In the genomic region with DNA sequence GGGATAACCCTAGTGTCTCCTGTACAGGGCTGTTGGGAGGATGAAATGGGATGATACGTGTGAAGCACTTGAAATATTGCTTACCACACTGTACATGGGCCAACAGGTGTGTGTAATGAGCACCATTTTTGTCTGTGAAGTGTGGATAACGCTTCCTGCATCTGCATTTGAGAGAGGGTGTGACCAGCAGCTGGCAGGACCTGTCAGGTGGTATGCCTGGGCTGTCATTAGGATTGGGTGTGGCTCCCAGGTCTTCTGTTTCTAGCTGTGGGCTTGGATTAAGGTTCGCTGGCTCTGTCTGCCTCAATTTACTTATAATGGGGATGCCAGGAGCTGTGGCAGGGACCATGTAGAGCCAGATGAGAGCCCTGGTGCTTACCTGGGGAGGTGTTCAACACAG, we compare ENCODE assay signal across 17 cellular contexts.
DNase-seq lines count a peak whose midpoint lies in the region; ATAC-seq, FAIRE-seq and TF ChIP-seq lines count a peak whose summit lies in the region.
"Had no signal": no experiment of that assay in that cellular context is flagged by ENCODE, and none has a peak within 500 bp of the region (broad histone marks: within the 10 kb centered on the region; RNA-seq: fewer than 3 reads in every experiment).

No MANE protein-coding gene starts in this region.

- ATAC-seq in stimulated activated effector memory CD8-positive, alpha-beta T cell treated with anti-CD3 and anti-CD28 coated beads, Interleukin-12 subunit alpha, Interleukin-12 subunit beta, amount 100 ng/mL, for 72 hours, result no peak
- no peak for ATAC-seq in activated CD8-positive, alpha-beta memory T cell treated with anti-CD3 and anti-CD28 coated beads, Interleukin-2, amount 10 ng/mL, durations not matched to agents 7 days and 5 days

- DNase-seq in NCI-H748 (lab: John Stamatoyannopoulos, UW; ENCODE audit: unreplicated experiment), result peak; percentile 39
- DNase-seq in NCI-H748 treated with DMSO at 0.1 percent for 48 hours (lab: John Stamatoyannopoulos, UW), result no peak
- no peak for DNase-seq in GM12891 (ENCODE audit: insufficient read length, low spot score)
- DNase-seq in stimulated activated effector memory CD8-positive, alpha-beta T cell treated with anti-CD3 and anti-CD28 coated beads, Interleukin-12 subunit alpha, Interleukin-12 subunit beta, amount 100 ng/mL, for 72 hours (ENCODE audit: low spot score in 2 of 2), result no peak
- no peak for DNase-seq in activated CD8-positive, alpha-beta memory T cell treated with anti-CD3 and anti-CD28 coated beads, Interleukin-2, amount 10 ng/mL, durations not matched to agents 7 days and 5 days
- DNase-seq in NCI-H1930 (lab: John Stamatoyannopoulos, UW), result no peak
- no peak for DNase-seq in LoVo (ENCODE audit: low spot score)
- DNase-seq: CD8-positive, alpha-beta memory T cell; GF-D8; H7; IMR-90; Kasumi-1; NCI-H1105; NCI-H1694; NCI-H446 treated with DMSO at 0.1 percent for 48 hours; NCI-H82 had no signal

- H3K36me3 Mint-ChIP-seq in dendritic cell treated with granulocyte-macrophage colony-stimulating factor and Interleukin-4, amounts not matched to agents 40 ng/mL and 50 ng/mL, for 4 days (ENCODE audit: low read depth), result peaks cover 99% of the 10 kb centered on the region
- H3K36me3 Mint-ChIP-seq in stimulated activated effector memory CD8-positive, alpha-beta T cell treated with anti-CD3 and anti-CD28 coated beads, Interleukin-12 subunit alpha, Interleukin-12 subunit beta, amount 100 ng/mL, for 72 hours, result peaks cover 100% of the 10 kb centered on the region
- H3K36me3 Mint-ChIP-seq in activated CD8-positive, alpha-beta memory T cell treated with anti-CD3 and anti-CD28 coated beads, Interleukin-2, amount 10 ng/mL, durations not matched to agents 7 days and 5 days, result peaks cover 68% of the 10 kb centered on the region

- no peak for TF ChIP-seq POLR2A in GM12891 (IDR thresholded peaks at IDR 0.05; ENCODE audit: low read depth, low read length)

- H3K4me3 Mint-ChIP-seq in dendritic cell treated with granulocyte-macrophage colony-stimulating factor and Interleukin-4, amounts not matched to agents 40 ng/mL and 50 ng/mL, for 4 days, result no peak overlapping the region
- H3K4me3 Mint-ChIP-seq in stimulated activated effector memory CD8-positive, alpha-beta T cell treated with anti-CD3 and anti-CD28 coated beads, Interleukin-12 subunit alpha, Interleukin-12 subunit beta, amount 100 ng/mL, for 72 hours, result no peak overlapping the region
- H3K4me3 Mint-ChIP-seq in activated CD8-positive, alpha-beta memory T cell treated with anti-CD3 and anti-CD28 coated beads, Interleukin-2, amount 10 ng/mL, durations not matched to agents 7 days and 5 days, result no peak overlapping the region

- FAIRE-seq in GM12891 (lab: Jason Lieb, UNC), result no peak

- no peaks in the 10 kb centered on the region for H3K27me3 Mint-ChIP-seq in dendritic cell treated with granulocyte-macrophage colony-stimulating factor and Interleukin-4, amounts not matched to agents 40 ng/mL and 50 ng/mL, for 4 days
- H3K27me3 Mint-ChIP-seq in activated CD8-positive, alpha-beta memory T cell treated with anti-CD3 and anti-CD28 coated beads, Interleukin-2, amount 10 ng/mL, durations not matched to agents 7 days and 5 days, result no peaks in the 10 kb centered on the region

- CTCF ChIA-PET in activated CD8-positive, alpha-beta memory T cell treated with anti-CD3 and anti-CD28 coated beads, Interleukin-2, amount 10 ng/mL, durations not matched to agents 7 days and 5 days (lab: Charles Lee), result interaction anchor here (0.7 to 1.6 kb wide), 2 partner anchors 28 to 120 kb away, joined by 4 to 5 read pairs; a partner anchor contains a TSS

- intact Hi-C loops in dendritic cell treated with granulocyte-macrophage colony-stimulating factor and Interleukin-4, amounts not matched to agents 40 ng/mL and 50 ng/mL, for 4 days (cut with micrococcal nuclease), result loop anchor here (5.0 kb wide), 1 partner anchor 38 kb away; no protein-coding TSS in a partner anchor

- peaks cover 82% of the 10 kb centered on the region for H3K4me1 Mint-ChIP-seq in dendritic cell treated with granulocyte-macrophage colony-stimulating factor and Interleukin-4, amounts not matched to agents 40 ng/mL and 50 ng/mL, for 4 days (ENCODE audit: low read depth)
- H3K4me1 Mint-ChIP-seq in stimulated activated effector memory CD8-positive, alpha-beta T cell treated with anti-CD3 and anti-CD28 coated beads, Interleukin-12 subunit alpha, Interleukin-12 subunit beta, amount 100 ng/mL, for 72 hours, result peaks cover 34% of the 10 kb centered on the region
- peaks cover 27% of the 10 kb centered on the region for H3K4me1 Mint-ChIP-seq in activated CD8-positive, alpha-beta memory T cell treated with anti-CD3 and anti-CD28 coated beads, Interleukin-2, amount 10 ng/mL, durations not matched to agents 7 days and 5 days

- no peaks in the 10 kb centered on the region for H3K9me3 Mint-ChIP-seq in dendritic cell treated with granulocyte-macrophage colony-stimulating factor and Interleukin-4, amounts not matched to agents 40 ng/mL and 50 ng/mL, for 4 days
- no peaks in the 10 kb centered on the region for H3K9me3 Mint-ChIP-seq in stimulated activated effector memory CD8-positive, alpha-beta T cell treated with anti-CD3 and anti-CD28 coated beads, Interleukin-12 subunit alpha, Interleukin-12 subunit beta, amount 100 ng/mL, for 72 hours
- H3K9me3 Mint-ChIP-seq in activated CD8-positive, alpha-beta memory T cell treated with anti-CD3 and anti-CD28 coated beads, Interleukin-2, amount 10 ng/mL, durations not matched to agents 7 days and 5 days (ENCODE audit: low read depth), result no peaks in the 10 kb centered on the region
- H3K9me3 Mint-ChIP-seq: CD8-positive, alpha-beta memory T cell had no signal

- peak overlapping the region; percentile 98 for H3K27ac Mint-ChIP-seq in dendritic cell treated with granulocyte-macrophage colony-stimulating factor and Interleukin-4, amounts not matched to agents 40 ng/mL and 50 ng/mL, for 4 days
- H3K27ac Mint-ChIP-seq in stimulated activated effector memory CD8-positive, alpha-beta T cell treated with anti-CD3 and anti-CD28 coated beads, Interleukin-12 subunit alpha, Interleukin-12 subunit beta, amount 100 ng/mL, for 72 hours, result peak overlapping the region; percentile 93
- no peak overlapping the region for H3K27ac Mint-ChIP-seq in activated CD8-positive, alpha-beta memory T cell treated with anti-CD3 and anti-CD28 coated beads, Interleukin-2, amount 10 ng/mL, durations not matched to agents 7 days and 5 days

TF ChIP-seq in GM12891, 5 proteins besides CTCF, POLR2A, EP300 and RAD21:
- TF ChIP-seq TAF1 (IDR thresholded peaks at IDR 0.05; ENCODE audit: low read depth, low read length) (no peak), POLR2AphosphoS5 (IDR thresholded peaks at IDR 0.05; ENCODE audit: low read depth, low read length) (peak; percentile 33; the same call in 1 of the 2 replicates)
